17 cellular contexts compared by ENCODE assay signal in the genomic region with DNA sequence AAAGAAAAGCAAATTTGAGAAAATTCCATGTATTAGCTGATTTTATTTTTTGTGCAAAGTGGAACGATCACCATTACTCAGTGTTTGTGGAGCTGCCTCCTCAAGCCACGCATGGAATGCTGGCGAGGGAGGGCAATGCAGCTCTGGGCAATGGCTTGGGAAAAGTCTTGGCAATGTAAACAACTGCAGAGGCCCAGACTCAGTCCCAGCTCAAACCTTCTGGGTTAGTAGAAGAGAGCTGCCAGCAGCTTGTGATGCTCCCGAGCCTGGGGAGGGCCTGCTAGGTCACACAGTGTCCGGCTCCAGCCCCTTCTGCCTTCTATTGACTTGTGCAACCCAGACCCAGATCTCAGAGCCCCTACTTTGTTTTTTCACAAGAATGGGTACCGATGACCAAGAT. TPM values are rescaled to one million over a fixed set of nuclear protein-coding genes. Genes with fewer than 3 reads are reported as not detected.
DNase-seq lines count a peak whose midpoint lies in the region; ATAC-seq and TF ChIP-seq lines count a peak whose summit lies in the region.
"Had no signal": no experiment of that assay in that cellular context is flagged by ENCODE, and none has a peak within 500 bp of the region (broad histone marks: within the 10 kb centered on the region; RNA-seq: fewer than 3 reads in every experiment).

No MANE protein-coding gene starts in this region.

- no peaks in the 10 kb centered on the region for H3K9me3 Mint-ChIP-seq in mesothelial cell of epicardium

- DNase-seq in Caki2 (ENCODE audit: low read depth) (peak; percentile 35), RPMI7951 (ENCODE audit: low read depth) (peak; percentile 40), fibroblast of the aortic adventitia (ENCODE audit: low read depth) (peak; percentile 51), renal cortical epithelial cell (ENCODE audit: low read depth) (peak; percentile 49), KBM-7 (no peak), mesothelial cell of epicardium (ENCODE audit: low spot score in 2 of 2, unreplicated experiment in 2 of 2) (no peak)
- DNase-seq: activated CD4-positive, alpha-beta T cell treated with anti-CD3 and anti-CD28 coated beads, Interleukin-2, amount 10 ng/mL, durations not matched to agents 7 days and 5 days; activated naive CD4-positive, alpha-beta T cell treated with anti-CD3 and anti-CD28 coated beads, Interleukin-2, amount 10 ng/mL, durations not matched to agents 7 days and 5 days; BE2C; effector CD4-positive, alpha-beta T cell; HCEC 1CT; left cardiac atrium; mucosa of descending colon; NK-92 treated with Interleukin-12 subunit alpha and Interleukin-12 subunit beta, amount 100 ng/mL, for 24 hours had no signal

- TF ChIP-seq CTCF in fibroblast of the aortic adventitia (IDR thresholded peaks at IDR 0.05; ENCODE audit: insufficient read depth, low read length) (no peak), mesothelial cell of epicardium (IDR thresholded peaks at IDR 0.05; ENCODE audit: unreplicated experiment) (no peak)

- H3K27me3 Mint-ChIP-seq in mesothelial cell of epicardium (ENCODE audit: low read depth), result peaks cover 94% of the 10 kb centered on the region

- in situ Hi-C loops in Caki2 (cut with HindIII; ENCODE audit: low pct_unique_long_range_greater_than_20kb, low sequenced_read_pairs) (no loop called here), KBM-7 (cut with MboI; ENCODE audit: low pct_unique_long_range_greater_than_20kb, low sequenced_read_pairs) (no loop called here)

- no peak overlapping the region for H3K27ac Mint-ChIP-seq in mesothelial cell of epicardium
- H3K27ac Mint-ChIP-seq: activated CD4-positive, alpha-beta T cell treated with anti-CD3 and anti-CD28 coated beads, Interleukin-2, amount 10 ng/mL, durations not matched to agents 7 days and 5 days; activated naive CD4-positive, alpha-beta T cell treated with anti-CD3 and anti-CD28 coated beads, Interleukin-2, amount 10 ng/mL, durations not matched to agents 7 days and 5 days had no signal

- H3K36me3 Mint-ChIP-seq in mesothelial cell of epicardium, result no peaks in the 10 kb centered on the region

- ATAC-seq in GM21447 (IDR thresholded peaks at IDR 0.05; ENCODE audit: unreplicated experiment) (no peak), GM18867 (IDR thresholded peaks at IDR 0.05; ENCODE audit: unreplicated experiment) (no peak)
- ATAC-seq: left cardiac atrium, mucosa of descending colon had no signal

- H3K4me3 ChIP-seq in fibroblast of the aortic adventitia (ENCODE audit: low read depth, low read length), result no peak overlapping the region
- H3K4me3 ChIP-seq: breast epithelium, mucosa of descending colon had no signal

- no peak overlapping the region for H3K4me3 Mint-ChIP-seq in mesothelial cell of epicardium
- H3K4me3 Mint-ChIP-seq: activated CD4-positive, alpha-beta T cell treated with anti-CD3 and anti-CD28 coated beads, Interleukin-2, amount 10 ng/mL, durations not matched to agents 7 days and 5 days; activated naive CD4-positive, alpha-beta T cell treated with anti-CD3 and anti-CD28 coated beads, Interleukin-2, amount 10 ng/mL, durations not matched to agents 7 days and 5 days had no signal

- H3K4me1 Mint-ChIP-seq in mesothelial cell of epicardium, result peaks cover 7% of the 10 kb centered on the region

RNA-seq across cellular contexts. Expression of gene EPHB1, which starts 4.3 kb away (rescaled TPM):
- total RNA-seq in Caki2 (2014; rRNA removed; shearing (Covaris generic); ENCODE audit: low replicate concordance), result 1.9 and 4.1 TPM in 2 replicates
- 1.6 and 2.6 TPM in 2 replicates for total RNA-seq in RPMI7951 (2014; rRNA removed; shearing (Covaris generic))
- total RNA-seq in fibroblast of the aortic adventitia (ENCODE audit: low replicate concordance) (1.2 and 3.0 TPM in 2 replicates), renal cortical epithelial cell (6.3 and 17.4 TPM in 2 replicates), mesothelial cell of epicardium (1.2 to 1.7 TPM (median 1.3 TPM) in 3 replicates)

Comparison
In these comparisons a context has a peak if more than half of its experiments do, and no peak if none do; other contexts are left out.
1. DNase-seq: peak in Caki2 (single experiment), RPMI7951 (single experiment), fibroblast of the aortic adventitia (single experiment) and renal cortical epithelial cell (single experiment); none in KBM-7 (single experiment) and mesothelial cell of epicardium (0 of 2).